Comparison of ENCODE assay signal across 1 cellular context in genomic region chr9:4540425-4540824, GRCh38.
TF ChIP-seq lines count a peak whose summit lies in the region.

No MANE protein-coding gene starts in this region.

TF ChIP-seq in H1, 55 proteins besides CTCF, POLR2A, EP300 and RAD21:
- TF ChIP-seq CHD2 (IDR thresholded peaks at IDR 0.05; ENCODE audit: low read length) (no peak), RNF2 (IDR thresholded peaks at IDR 0.05; ENCODE audit: borderline replicate concordance, low read depth, low read length, missing control alignments, poor library complexity, severe bottlenecking) (no peak), KDM4A (IDR thresholded peaks at IDR 0.05; ENCODE audit: low read depth, low read length, severe bottlenecking) (no peak), KDM1A (IDR thresholded peaks at IDR 0.05; ENCODE audit: borderline replicate concordance, low read length) (no peak), NANOG (IDR thresholded peaks at IDR 0.05; ENCODE audit: insufficient read depth, low read depth, low read length, poor library complexity, severe bottlenecking) (no peak), E2F6 (IDR thresholded peaks at IDR 0.05) (no peak), NRF1 (IDR thresholded peaks at IDR 0.05; ENCODE audit: low read depth, low read length) (no peak), CBX8 (IDR thresholded peaks at IDR 0.05; ENCODE audit: borderline replicate concordance, low read depth, low read length) (no peak), HDAC6 (IDR thresholded peaks at IDR 0.05; ENCODE audit: low read depth, low read length) (no peak), SP1 (IDR thresholded peaks at IDR 0.05; ENCODE audit: low read depth, low read length) (no peak), HDAC2 (IDR thresholded peaks at IDR 0.05; ENCODE audit: borderline replicate concordance in 1 of 2, low read depth in 2 of 2, low read length in 2 of 2) (no peak), MAX (IDR thresholded peaks at IDR 0.05) (no peak), RXRA (IDR thresholded peaks at IDR 0.05; ENCODE audit: insufficient read depth, low read depth, low read length) (no peak), GABPA (IDR thresholded peaks at IDR 0.05; ENCODE audit: borderline replicate concordance, insufficient read depth, low read length) (no peak), ASH2L (IDR thresholded peaks at IDR 0.05; ENCODE audit: low read length) (no peak), ATF2 (IDR thresholded peaks at IDR 0.05; ENCODE audit: low read length) (no peak)
